Comparison of ENCODE assay signal across 1 cellular context in the genomic region with DNA sequence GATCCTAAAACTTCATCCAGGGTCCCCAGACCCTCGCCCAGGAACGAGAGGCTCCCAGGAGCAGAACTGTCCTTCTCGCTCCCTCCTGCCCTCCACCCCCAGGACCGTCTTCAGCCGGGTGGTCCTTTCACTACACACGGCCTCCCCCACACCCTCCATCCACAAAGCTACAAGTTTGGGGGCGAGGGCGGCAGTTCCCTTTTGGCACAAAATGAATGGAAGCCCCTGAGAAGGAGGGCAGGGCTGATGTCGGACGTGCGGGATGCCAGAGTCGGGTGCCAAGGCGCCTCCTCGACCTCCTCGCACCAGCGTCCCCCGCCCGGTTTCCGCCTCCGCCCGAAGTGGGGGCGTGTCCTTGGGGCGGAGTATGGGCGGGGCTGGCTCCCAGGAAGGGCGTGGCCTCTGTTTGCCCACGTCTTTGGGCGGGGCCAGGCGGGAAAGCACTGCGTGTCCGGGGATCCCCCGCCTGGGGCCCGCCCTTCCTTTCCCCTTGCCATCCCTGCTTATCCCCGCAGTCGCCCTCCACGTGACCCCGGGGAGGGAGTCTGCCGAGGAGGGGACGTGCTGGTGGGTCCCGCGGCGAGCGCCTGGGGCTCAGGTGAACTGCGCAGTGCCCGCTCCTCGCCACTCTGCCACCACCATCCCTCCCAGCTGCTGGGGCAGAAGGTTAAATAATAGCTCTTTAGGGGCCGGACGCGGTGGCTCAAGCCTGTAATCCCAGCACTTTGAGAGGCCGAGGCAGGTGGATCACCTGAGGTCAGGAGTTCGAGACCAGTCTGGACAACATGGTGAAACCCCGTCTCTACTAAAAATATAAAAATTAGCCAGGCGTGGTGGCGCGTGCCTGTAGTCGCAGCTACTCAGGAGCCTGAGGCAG.
A peak's percentile ranks its signal among the peaks of the same experiment; 100 is the strongest.
TF ChIP-seq lines count a peak whose summit lies in the region.

No MANE protein-coding gene starts in this region.

TF ChIP-seq in HepG2, 621 proteins besides CTCF, POLR2A, EP300 and RAD21 (continued from another document and continues in another):
- TF ChIP-seq, protein P1, sequence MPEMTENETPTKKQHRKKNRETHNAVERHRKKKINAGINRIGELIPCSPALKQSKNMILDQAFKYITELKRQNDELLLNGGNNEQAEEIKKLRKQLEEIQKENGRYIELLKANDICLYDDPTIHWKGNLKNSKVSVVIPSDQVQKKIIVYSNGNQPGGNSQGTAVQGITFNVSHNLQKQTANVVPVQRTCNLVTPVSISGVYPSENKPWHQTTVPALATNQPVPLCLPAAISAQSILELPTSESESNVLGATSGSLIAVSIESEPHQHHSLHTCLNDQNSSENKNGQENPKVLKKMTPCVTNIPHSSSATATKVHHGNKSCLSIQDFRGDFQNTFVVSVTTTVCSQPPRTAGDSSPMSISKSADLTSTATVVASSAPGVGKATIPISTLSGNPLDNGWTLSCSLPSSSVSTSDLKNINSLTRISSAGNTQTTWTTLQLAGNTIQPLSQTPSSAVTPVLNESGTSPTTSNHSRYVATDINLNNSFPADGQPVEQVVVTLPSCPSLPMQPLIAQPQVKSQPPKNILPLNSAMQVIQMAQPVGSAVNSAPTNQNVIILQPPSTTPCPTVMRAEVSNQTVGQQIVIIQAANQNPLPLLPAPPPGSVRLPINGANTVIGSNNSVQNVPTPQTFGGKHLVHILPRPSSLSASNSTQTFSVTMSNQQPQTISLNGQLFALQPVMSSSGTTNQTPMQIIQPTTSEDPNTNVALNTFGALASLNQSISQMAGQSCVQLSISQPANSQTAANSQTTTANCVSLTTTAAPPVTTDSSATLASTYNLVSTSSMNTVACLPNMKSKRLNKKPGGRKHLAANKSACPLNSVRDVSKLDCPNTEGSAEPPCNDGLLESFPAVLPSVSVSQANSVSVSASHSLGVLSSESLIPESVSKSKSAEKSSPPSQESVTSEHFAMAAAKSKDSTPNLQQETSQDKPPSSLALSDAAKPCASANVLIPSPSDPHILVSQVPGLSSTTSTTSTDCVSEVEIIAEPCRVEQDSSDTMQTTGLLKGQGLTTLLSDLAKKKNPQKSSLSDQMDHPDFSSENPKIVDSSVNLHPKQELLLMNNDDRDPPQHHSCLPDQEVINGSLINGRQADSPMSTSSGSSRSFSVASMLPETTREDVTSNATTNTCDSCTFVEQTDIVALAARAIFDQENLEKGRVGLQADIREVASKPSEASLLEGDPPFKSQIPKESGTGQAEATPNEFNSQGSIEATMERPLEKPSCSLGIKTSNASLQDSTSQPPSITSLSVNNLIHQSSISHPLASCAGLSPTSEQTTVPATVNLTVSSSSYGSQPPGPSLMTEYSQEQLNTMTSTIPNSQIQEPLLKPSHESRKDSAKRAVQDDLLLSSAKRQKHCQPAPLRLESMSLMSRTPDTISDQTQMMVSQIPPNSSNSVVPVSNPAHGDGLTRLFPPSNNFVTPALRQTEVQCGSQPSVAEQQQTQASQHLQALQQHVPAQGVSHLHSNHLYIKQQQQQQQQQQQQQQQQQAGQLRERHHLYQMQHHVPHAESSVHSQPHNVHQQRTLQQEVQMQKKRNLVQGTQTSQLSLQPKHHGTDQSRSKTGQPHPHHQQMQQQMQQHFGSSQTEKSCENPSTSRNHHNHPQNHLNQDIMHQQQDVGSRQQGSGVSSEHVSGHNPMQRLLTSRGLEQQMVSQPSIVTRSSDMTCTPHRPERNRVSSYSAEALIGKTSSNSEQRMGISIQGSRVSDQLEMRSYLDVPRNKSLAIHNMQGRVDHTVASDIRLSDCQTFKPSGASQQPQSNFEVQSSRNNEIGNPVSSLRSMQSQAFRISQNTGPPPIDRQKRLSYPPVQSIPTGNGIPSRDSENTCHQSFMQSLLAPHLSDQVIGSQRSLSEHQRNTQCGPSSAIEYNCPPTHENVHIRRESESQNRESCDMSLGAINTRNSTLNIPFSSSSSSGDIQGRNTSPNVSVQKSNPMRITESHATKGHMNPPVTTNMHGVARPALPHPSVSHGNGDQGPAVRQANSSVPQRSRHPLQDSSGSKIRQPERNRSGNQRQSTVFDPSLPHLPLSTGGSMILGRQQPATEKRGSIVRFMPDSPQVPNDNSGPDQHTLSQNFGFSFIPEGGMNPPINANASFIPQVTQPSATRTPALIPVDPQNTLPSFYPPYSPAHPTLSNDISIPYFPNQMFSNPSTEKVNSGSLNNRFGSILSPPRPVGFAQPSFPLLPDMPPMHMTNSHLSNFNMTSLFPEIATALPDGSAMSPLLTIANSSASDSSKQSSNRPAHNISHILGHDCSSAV (CRISPR knock-in tag; IDR thresholded peaks at IDR 0.05; ENCODE audit: borderline replicate concordance), result no peak
- TF ChIP-seq RBM39 (IDR thresholded peaks at IDR 0.05; ENCODE audit: low read depth, low read length, poor library complexity, severe bottlenecking) (peak; percentile 49), SRY (CRISPR knock-in tag; IDR thresholded peaks at IDR 0.05) (peak; percentile 79; the same call in 1 of the 2 replicates), GFI1 (CRISPR knock-in tag; IDR thresholded peaks at IDR 0.05; ENCODE audit: borderline replicate concordance) (no peak), ESRRA (CRISPR knock-in tag; IDR thresholded peaks at IDR 0.05; ENCODE audit: low read depth) (0 out of 2 replicates have a peak, but pooled peaks have one; percentile 58), ZNF850 (CRISPR knock-in tag; conservative IDR thresholded peaks at IDR 0.05) (peak; percentile 94), SP140L (CRISPR knock-in tag; IDR thresholded peaks at IDR 0.05; ENCODE audit: borderline replicate concordance) (no peak), POLR2AphosphoS2 (IDR thresholded peaks at IDR 0.05; ENCODE audit: low read depth, low read length) (no peak), SALL1 (CRISPR knock-in tag; IDR thresholded peaks at IDR 0.05) (peak; percentile 57), RARA (CRISPR knock-in tag; IDR thresholded peaks at IDR 0.05) (peak; percentile 97), ZNF605 (CRISPR knock-in tag; IDR thresholded peaks at IDR 0.05) (peak; percentile 27; the same call in 1 of the 2 replicates), WIZ (CRISPR knock-in tag; IDR thresholded peaks at IDR 0.05) (0 out of 2 replicates have a peak, but pooled peaks have one; percentile 49), KDM2A (CRISPR knock-in tag; IDR thresholded peaks at IDR 0.05; ENCODE audit: borderline replicate concordance, low read depth) (peak; percentile 87)
- TF ChIP-seq, protein P2, sequence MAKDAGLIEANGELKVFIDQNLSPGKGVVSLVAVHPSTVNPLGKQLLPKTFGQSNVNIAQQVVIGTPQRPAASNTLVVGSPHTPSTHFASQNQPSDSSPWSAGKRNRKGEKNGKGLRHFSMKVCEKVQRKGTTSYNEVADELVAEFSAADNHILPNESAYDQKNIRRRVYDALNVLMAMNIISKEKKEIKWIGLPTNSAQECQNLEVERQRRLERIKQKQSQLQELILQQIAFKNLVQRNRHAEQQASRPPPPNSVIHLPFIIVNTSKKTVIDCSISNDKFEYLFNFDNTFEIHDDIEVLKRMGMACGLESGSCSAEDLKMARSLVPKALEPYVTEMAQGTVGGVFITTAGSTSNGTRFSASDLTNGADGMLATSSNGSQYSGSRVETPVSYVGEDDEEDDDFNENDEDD (CRISPR knock-in tag; IDR thresholded peaks at IDR 0.05; ENCODE audit: borderline replicate concordance), result peak; percentile 21; the same call in 1 of the 2 replicates
- TF ChIP-seq, protein P3, sequence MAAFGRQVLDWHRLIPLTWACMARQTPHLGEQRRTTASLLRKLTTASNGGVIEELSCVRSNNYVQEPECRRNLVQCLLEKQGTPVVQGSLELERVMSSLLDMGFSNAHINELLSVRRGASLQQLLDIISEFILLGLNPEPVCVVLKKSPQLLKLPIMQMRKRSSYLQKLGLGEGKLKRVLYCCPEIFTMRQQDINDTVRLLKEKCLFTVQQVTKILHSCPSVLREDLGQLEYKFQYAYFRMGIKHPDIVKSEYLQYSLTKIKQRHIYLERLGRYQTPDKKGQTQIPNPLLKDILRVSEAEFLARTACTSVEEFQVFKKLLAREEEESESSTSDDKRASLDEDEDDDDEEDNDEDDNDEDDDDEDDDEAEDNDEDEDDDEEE (CRISPR knock-in tag; IDR thresholded peaks at IDR 0.05), result peak; percentile 55; the same call in 1 of the 2 replicates
- TF ChIP-seq, protein P4, sequence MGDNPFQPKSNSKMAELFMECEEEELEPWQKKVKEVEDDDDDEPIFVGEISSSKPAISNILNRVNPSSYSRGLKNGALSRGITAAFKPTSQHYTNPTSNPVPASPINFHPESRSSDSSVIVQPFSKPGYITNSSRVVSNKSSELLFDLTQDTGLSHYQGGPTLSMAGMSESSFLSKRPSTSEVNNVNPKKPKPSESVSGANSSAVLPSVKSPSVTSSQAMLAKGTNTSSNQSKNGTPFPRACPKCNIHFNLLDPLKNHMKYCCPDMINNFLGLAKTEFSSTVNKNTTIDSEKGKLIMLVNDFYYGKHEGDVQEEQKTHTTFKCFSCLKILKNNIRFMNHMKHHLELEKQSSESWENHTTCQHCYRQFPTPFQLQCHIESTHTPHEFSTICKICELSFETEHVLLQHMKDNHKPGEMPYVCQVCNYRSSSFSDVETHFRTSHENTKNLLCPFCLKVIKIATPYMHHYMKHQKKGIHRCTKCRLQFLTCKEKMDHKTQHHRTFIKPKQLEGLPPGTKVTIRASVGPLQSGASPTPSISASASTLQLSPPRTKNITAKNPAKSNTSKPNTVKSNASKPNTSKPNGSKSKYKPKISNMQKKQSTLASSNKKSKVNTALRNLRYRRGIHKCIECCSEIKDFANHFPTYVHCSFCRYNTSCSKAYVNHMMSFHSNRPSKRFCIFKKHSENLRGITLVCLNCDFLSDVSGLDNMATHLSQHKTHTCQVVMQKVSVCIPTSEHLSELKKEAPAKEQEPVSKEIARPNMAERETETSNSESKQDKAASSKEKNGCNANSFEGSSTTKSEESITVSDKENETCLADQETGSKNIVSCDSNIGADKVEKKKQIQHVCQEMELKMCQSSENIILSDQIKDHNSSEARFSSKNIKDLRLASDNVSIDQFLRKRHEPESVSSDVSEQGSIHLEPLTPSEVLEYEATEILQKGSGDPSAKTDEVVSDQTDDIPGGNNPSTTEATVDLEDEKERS (CRISPR knock-in tag; IDR thresholded peaks at IDR 0.05), result peak; percentile 69; the same call in 1 of the 2 replicates
- TF ChIP-seq, protein P5, sequence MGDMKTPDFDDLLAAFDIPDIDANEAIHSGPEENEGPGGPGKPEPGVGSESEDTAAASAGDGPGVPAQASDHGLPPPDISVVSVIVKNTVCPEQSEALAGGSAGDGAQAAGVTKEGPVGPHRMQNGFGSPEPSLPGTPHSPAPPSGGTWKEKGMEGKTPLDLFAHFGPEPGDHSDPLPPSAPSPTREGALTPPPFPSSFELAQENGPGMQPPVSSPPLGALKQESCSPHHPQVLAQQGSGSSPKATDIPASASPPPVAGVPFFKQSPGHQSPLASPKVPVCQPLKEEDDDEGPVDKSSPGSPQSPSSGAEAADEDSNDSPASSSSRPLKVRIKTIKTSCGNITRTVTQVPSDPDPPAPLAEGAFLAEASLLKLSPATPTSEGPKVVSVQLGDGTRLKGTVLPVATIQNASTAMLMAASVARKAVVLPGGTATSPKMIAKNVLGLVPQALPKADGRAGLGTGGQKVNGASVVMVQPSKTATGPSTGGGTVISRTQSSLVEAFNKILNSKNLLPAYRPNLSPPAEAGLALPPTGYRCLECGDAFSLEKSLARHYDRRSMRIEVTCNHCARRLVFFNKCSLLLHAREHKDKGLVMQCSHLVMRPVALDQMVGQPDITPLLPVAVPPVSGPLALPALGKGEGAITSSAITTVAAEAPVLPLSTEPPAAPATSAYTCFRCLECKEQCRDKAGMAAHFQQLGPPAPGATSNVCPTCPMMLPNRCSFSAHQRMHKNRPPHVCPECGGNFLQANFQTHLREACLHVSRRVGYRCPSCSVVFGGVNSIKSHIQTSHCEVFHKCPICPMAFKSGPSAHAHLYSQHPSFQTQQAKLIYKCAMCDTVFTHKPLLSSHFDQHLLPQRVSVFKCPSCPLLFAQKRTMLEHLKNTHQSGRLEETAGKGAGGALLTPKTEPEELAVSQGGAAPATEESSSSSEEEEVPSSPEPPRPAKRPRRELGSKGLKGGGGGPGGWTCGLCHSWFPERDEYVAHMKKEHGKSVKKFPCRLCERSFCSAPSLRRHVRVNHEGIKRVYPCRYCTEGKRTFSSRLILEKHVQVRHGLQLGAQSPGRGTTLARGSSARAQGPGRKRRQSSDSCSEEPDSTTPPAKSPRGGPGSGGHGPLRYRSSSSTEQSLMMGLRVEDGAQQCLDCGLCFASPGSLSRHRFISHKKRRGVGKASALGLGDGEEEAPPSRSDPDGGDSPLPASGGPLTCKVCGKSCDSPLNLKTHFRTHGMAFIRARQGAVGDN (CRISPR knock-in tag; IDR thresholded peaks at IDR 0.05), result peak; percentile 82
- TF ChIP-seq, protein P6, sequence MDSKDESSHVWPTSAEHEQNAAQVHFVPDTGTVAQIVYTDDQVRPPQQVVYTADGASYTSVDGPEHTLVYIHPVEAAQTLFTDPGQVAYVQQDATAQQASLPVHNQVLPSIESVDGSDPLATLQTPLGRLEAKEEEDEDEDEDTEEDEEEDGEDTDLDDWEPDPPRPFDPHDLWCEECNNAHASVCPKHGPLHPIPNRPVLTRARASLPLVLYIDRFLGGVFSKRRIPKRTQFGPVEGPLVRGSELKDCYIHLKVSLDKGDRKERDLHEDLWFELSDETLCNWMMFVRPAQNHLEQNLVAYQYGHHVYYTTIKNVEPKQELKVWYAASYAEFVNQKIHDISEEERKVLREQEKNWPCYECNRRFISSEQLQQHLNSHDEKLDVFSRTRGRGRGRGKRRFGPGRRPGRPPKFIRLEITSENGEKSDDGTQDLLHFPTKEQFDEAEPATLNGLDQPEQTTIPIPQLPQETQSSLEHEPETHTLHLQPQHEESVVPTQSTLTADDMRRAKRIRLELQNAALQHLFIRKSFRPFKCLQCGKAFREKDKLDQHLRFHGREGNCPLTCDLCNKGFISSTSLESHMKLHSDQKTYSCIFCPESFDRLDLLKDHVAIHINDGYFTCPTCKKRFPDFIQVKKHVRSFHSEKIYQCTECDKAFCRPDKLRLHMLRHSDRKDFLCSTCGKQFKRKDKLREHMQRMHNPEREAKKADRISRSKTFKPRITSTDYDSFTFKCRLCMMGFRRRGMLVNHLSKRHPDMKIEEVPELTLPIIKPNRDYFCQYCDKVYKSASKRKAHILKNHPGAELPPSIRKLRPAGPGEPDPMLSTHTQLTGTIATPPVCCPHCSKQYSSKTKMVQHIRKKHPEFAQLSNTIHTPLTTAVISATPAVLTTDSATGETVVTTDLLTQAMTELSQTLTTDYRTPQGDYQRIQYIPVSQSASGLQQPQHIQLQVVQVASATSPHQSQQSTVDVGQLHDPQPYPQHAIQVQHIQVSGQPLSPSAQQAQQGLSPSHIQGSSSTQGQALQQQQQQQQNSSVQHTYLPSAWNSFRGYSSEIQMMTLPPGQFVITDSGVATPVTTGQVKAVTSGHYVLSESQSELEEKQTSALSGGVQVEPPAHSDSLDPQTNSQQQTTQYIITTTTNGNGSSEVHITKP (CRISPR knock-in tag; IDR thresholded peaks at IDR 0.05; ENCODE audit: low read depth), result 0 out of 2 replicates have a peak, but pooled peaks have one; percentile 57
- TF ChIP-seq, protein P7, sequence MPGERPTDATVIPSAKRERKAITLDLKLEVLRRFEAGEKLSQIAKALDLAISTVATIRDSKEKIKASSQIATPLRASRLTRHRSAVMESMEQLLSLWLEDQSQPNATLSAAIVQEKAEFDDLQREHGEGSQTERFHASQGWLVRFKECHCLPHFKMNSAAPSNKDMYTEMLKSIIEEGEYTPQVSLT (CRISPR knock-in tag; IDR thresholded peaks at IDR 0.05; ENCODE audit: borderline replicate concordance, low read depth), result 0 out of 2 replicates have a peak, but pooled peaks have one; percentile 45
- TF ChIP-seq, protein P8, sequence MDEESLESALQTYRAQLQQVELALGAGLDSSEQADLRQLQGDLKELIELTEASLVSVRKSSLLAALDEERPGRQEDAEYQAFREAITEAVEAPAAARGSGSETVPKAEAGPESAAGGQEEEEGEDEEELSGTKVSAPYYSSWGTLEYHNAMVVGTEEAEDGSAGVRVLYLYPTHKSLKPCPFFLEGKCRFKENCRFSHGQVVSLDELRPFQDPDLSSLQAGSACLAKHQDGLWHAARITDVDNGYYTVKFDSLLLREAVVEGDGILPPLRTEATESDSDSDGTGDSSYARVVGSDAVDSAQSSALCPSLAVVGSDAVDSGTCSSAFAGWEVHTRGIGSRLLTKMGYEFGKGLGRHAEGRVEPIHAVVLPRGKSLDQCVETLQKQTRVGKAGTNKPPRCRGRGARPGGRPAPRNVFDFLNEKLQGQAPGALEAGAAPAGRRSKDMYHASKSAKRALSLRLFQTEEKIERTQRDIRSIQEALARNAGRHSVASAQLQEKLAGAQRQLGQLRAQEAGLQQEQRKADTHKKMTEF (CRISPR knock-in tag; IDR thresholded peaks at IDR 0.05), result peak; percentile 83
